In genomic region chr6:310671-311070, GRCh38 we compare ENCODE assay signal across 31 cellular contexts.
"Had no signal": no experiment of that assay in that cellular context is flagged by ENCODE, and none has a peak within 500 bp of the region (broad histone marks: within the 10 kb centered on the region; RNA-seq: fewer than 3 reads in every experiment).

No MANE protein-coding gene starts in this region.

- H3K27ac Mint-ChIP-seq: activated CD8-positive, alpha-beta T cell treated with anti-CD3 and anti-CD28 coated beads for 36 hours; activated naive CD8-positive, alpha-beta T cell; activated T-helper 17 cell treated with anti-CD3 and anti-CD28 coated beads, Interleukin-2, amount 50 U/mL, for 72 hours; WTC11 had no signal

- H3K4me3 Mint-ChIP-seq: activated CD8-positive, alpha-beta T cell treated with anti-CD3 and anti-CD28 coated beads for 36 hours; activated naive CD8-positive, alpha-beta T cell; activated T-cell treated with anti-CD3 and anti-CD28 coated beads, Interleukin-2, amount 50 U/mL, for 4 hours; activated T-helper 17 cell treated with anti-CD3 and anti-CD28 coated beads, Interleukin-2, amount 50 U/mL, for 72 hours; central memory CD8-positive, alpha-beta T cell; effector memory CD8-positive, alpha-beta T cell; WTC11 had no signal

- ATAC-seq: activated CD4-positive, CD25-positive, alpha-beta regulatory T cell treated with anti-CD3 and anti-CD28 coated beads, Interleukin-2, amount 50 U/mL, for 24 hours; activated CD8-positive, alpha-beta T cell treated with anti-CD3 and anti-CD28 coated beads for 36 hours; activated T-cell treated with anti-CD3 and anti-CD28 coated beads, Interleukin-2, amount 50 U/mL, for 4 hours; activated T-helper 17 cell treated with anti-CD3 and anti-CD28 coated beads, Interleukin-2, amount 50 U/mL, for 72 hours; effector memory CD8-positive, alpha-beta T cell; foreskin keratinocyte; gastrocnemius medialis; heart left ventricle; WTC11 had no signal

- H3K36me3 ChIP-seq: brain microvascular endothelial cell, gastrocnemius medialis had no signal

- DNase-seq: activated CD4-positive, alpha-beta T cell treated with anti-CD3 and anti-CD28 coated beads for 48 hours; activated CD4-positive, alpha-beta T cell treated with anti-CD3 and anti-CD28 coated beads, Interleukin-2, amount 50 U/mL, for 1 hour; activated CD4-positive, alpha-beta T cell treated with anti-CD3 and anti-CD28 coated beads, Interleukin-2, amount 50 U/mL, for 48 hours; activated CD8-positive, alpha-beta memory T cell treated with anti-CD3 and anti-CD28 coated beads for 24 hours; activated CD8-positive, alpha-beta T cell treated with anti-CD3 and anti-CD28 coated beads for 36 hours; activated effector memory CD4-positive, alpha-beta T cell treated with Interleukin-2 at 50 U/mL for 16 hours; activated gamma-delta T cell treated with Interleukin-2 at 50 U/mL for 16 hours; activated naive CD4-positive, alpha-beta T cell treated with anti-CD3 and anti-CD28 coated beads, Interleukin-2, amount 50 U/mL, for 16 hours; activated naive CD4-positive, alpha-beta T cell treated with Interleukin-2 at 50 U/mL for 16 hours; activated T-cell treated with anti-CD3 and anti-CD28 coated beads, Interleukin-2, amount 50 U/mL, for 4 hours; amniotic stem cell; anterior cingulate cortex; brain microvascular endothelial cell; dermis blood vessel endothelial cell; effector CD4-positive, alpha-beta T cell; effector memory CD8-positive, alpha-beta T cell; erythroblast; foreskin keratinocyte; gastrocnemius medialis; glutamatergic neuron; heart left ventricle; T-helper 1 cell; T-helper 2 cell had no signal

- H3K27ac ChIP-seq: brain microvascular endothelial cell, coronary artery, esophagus muscularis mucosa, foreskin keratinocyte, gastrocnemius medialis, heart left ventricle, VCaP had no signal

- H3K4me3 ChIP-seq: coronary artery, esophagus muscularis mucosa, gastrocnemius medialis, heart left ventricle had no signal

- H3K27me3 Mint-ChIP-seq: activated CD8-positive, alpha-beta T cell treated with anti-CD3 and anti-CD28 coated beads for 36 hours; activated naive CD8-positive, alpha-beta T cell; activated T-helper 17 cell treated with anti-CD3 and anti-CD28 coated beads, Interleukin-2, amount 50 U/mL, for 72 hours; central memory CD8-positive, alpha-beta T cell; effector memory CD8-positive, alpha-beta T cell had no signal

- H3K9me3 Mint-ChIP-seq: activated CD8-positive, alpha-beta T cell treated with anti-CD3 and anti-CD28 coated beads for 36 hours; activated T-cell treated with anti-CD3 and anti-CD28 coated beads, Interleukin-2, amount 50 U/mL, for 4 hours; central memory CD8-positive, alpha-beta T cell; effector memory CD8-positive, alpha-beta T cell had no signal

- H3K9me3 ChIP-seq: esophagus muscularis mucosa, gastrocnemius medialis, heart left ventricle had no signal

- H3K4me1 ChIP-seq: foreskin keratinocyte had no signal
